1 cellular context compared by ENCODE assay signal in the genomic region with DNA sequence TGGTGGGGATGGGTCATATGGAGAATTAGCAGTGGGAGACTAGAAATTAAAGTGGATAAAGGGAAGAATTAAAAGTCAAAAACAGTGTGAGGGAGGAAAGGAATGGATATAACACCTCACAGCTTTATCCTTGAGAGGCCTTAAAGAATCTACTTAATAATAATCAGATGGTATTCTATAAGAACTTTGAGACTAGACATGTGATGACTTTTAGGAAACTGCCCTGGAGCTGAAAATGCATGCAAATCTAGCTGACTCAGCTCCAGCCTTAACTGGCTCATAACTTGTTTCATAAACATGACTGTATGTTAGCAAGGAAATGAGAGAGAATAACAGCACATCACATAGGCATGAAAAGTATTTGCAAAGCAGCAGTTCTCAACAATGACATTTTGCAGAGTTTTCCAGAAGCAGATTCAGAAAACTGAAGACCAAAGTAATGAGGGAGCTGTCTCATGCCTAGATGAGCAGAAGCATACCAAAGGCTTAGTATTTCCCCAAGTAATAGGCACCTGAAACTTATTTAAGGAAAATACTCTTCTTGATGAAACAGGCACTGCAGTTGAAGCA. TPM values are rescaled to one million over a fixed set of nuclear protein-coding genes. Genes with fewer than 3 reads are reported as not detected.
"Had no signal": no experiment of that assay in that cellular context is flagged by ENCODE, and none has a peak within 500 bp of the region (broad histone marks: within the 10 kb centered on the region; RNA-seq: fewer than 3 reads in every experiment).

No MANE protein-coding gene starts in this region.

RNA-seq across cellular contexts. Expression of a gene that starts 8.4 kb away (rescaled TPM):
- polyA plus RNA-seq: aorta had no signal

RNA-seq across cellular contexts. Expression of a gene that starts 29.7 kb away (rescaled TPM):
- polyA plus RNA-seq: aorta had no signal

RNA-seq across cellular contexts. Expression of a gene that starts 49.0 kb away (rescaled TPM):
- polyA plus RNA-seq: aorta had no signal
